Comparison of ENCODE assay signal across 8 cellular contexts in genomic region chr21:18951291-18952038, GRCh38.
DNase-seq lines count a peak whose midpoint lies in the region; ATAC-seq, FAIRE-seq and TF ChIP-seq lines count a peak whose summit lies in the region.

No MANE protein-coding gene starts in this region.

- no peaks in the 10 kb centered on the region for H3K4me1 Mint-ChIP-seq in natural killer cell treated with Interleukin-12 subunit alpha and Interleukin-12 subunit beta and Interleukin-15 and Interleukin-18, amount 100 ng/mL, for 72 hours (ENCODE audit: low read depth in 2 of 2)
- H3K4me1 Mint-ChIP-seq in natural killer cell, result no peaks in the 10 kb centered on the region
- H3K4me1 Mint-ChIP-seq in CD8-positive, alpha-beta memory T cell, result no peaks in the 10 kb centered on the region

- no peaks in the 10 kb centered on the region for H3K79me2 ChIP-seq in MM.1S (ENCODE audit: low read length)

- peak overlapping the region; percentile 11; the same call in 1 of the 2 replicates for H3K4me2 ChIP-seq in MM.1S (ENCODE audit: low read depth, low read length)

- no peaks in the 10 kb centered on the region for H3K36me3 Mint-ChIP-seq in natural killer cell treated with Interleukin-12 subunit alpha and Interleukin-12 subunit beta and Interleukin-15 and Interleukin-18, amount 100 ng/mL, for 72 hours
- H3K36me3 Mint-ChIP-seq in natural killer cell, result no peaks in the 10 kb centered on the region
- H3K36me3 Mint-ChIP-seq in CD8-positive, alpha-beta memory T cell, result no peaks in the 10 kb centered on the region

- ATAC-seq in lower lobe of right lung, result peak in 1 of 2 donors; percentile 51
- ATAC-seq in natural killer cell treated with Interleukin-12 subunit alpha and Interleukin-12 subunit beta and Interleukin-15 and Interleukin-18, amount 100 ng/mL, for 72 hours, result no peak
- no peak for ATAC-seq in natural killer cell

- H3K36me3 ChIP-seq in MM.1S (replicated peaks; ENCODE audit: insufficient read depth, low read length) (no peaks in the 10 kb centered on the region), lower lobe of right lung (no peaks in the 10 kb centered on the region)
- H3K36me3 ChIP-seq in CD8-positive, alpha-beta memory T cell (ENCODE audit: insufficient read depth, low read length), result no peaks in the 10 kb centered on the region

- FAIRE-seq in GM12892 (lab: Jason Lieb, UNC), result no peak

- H3K9me3 ChIP-seq in MM.1S (replicated peaks; ENCODE audit: insufficient read depth, low read length) (no peaks in the 10 kb centered on the region), lower lobe of right lung (no peaks in the 10 kb centered on the region)
- no peaks in the 10 kb centered on the region for H3K9me3 ChIP-seq in CD8-positive, alpha-beta memory T cell (ENCODE audit: low read length)

- no peak overlapping the region for H3K4me3 Mint-ChIP-seq in natural killer cell treated with Interleukin-12 subunit alpha and Interleukin-12 subunit beta and Interleukin-15 and Interleukin-18, amount 100 ng/mL, for 72 hours
- H3K4me3 Mint-ChIP-seq in natural killer cell, result no peak overlapping the region
- H3K4me3 Mint-ChIP-seq in CD8-positive, alpha-beta memory T cell, result no peak overlapping the region

- H3K9me3 Mint-ChIP-seq in natural killer cell treated with Interleukin-12 subunit alpha and Interleukin-12 subunit beta and Interleukin-15 and Interleukin-18, amount 100 ng/mL, for 72 hours, result no peaks in the 10 kb centered on the region
- H3K9me3 Mint-ChIP-seq in natural killer cell, result peaks cover 2 to 9% of the 10 kb centered on the region in 2 donors
- peaks cover 5 to 24% (median 7%) of the 10 kb centered on the region in 5 donors for H3K9me3 Mint-ChIP-seq in CD8-positive, alpha-beta memory T cell

- DNase-seq in G401 (ENCODE audit: low spot score), result peak; percentile 62
- peak; percentile 69 for DNase-seq in MM.1S
- DNase-seq in UCSD-AML1 (lab: John Stamatoyannopoulos, UW; ENCODE audit: unreplicated experiment), result peak; percentile 6
- DNase-seq in lower lobe of right lung, result no peak
- DNase-seq in natural killer cell treated with Interleukin-12 subunit alpha and Interleukin-12 subunit beta and Interleukin-15 and Interleukin-18, amount 100 ng/mL, for 72 hours (ENCODE audit: low spot score), result no peak
- DNase-seq in GM12892 (ENCODE audit: insufficient read length), result no peak
- DNase-seq in natural killer cell, result no peak
- no peak for DNase-seq in CD8-positive, alpha-beta memory T cell

- TF ChIP-seq CTCF in MM.1S (IDR thresholded peaks at IDR 0.05; ENCODE audit: low read length), result peak; percentile 80
- TF ChIP-seq CTCF in lower lobe of right lung (IDR thresholded peaks at IDR 0.05), result peak; percentile 31
- no peak for TF ChIP-seq CTCF in natural killer cell (IDR thresholded peaks at IDR 0.05)

- no peaks in the 10 kb centered on the region for H3F3A ChIP-seq in MM.1S (ENCODE audit: insufficient read depth, low read length)

- H3K4me3 ChIP-seq in MM.1S (ENCODE audit: low read length) (no peak overlapping the region), lower lobe of right lung (no peak overlapping the region)
- H3K4me3 ChIP-seq in CD8-positive, alpha-beta memory T cell (ENCODE audit: low read length), result no peak overlapping the region

- no peaks in the 10 kb centered on the region for H4K20me1 ChIP-seq in MM.1S (ENCODE audit: insufficient read depth, low read length)

- POLR2A ChIA-PET in CD8-positive, alpha-beta memory T cell (lab: Charles Lee), result no interaction called here

- no peaks in the 10 kb centered on the region for H3K27me3 Mint-ChIP-seq in natural killer cell treated with Interleukin-12 subunit alpha and Interleukin-12 subunit beta and Interleukin-15 and Interleukin-18, amount 100 ng/mL, for 72 hours
- no peaks in the 10 kb centered on the region for H3K27me3 Mint-ChIP-seq in natural killer cell (ENCODE audit: low read depth in 2 of 2)
- no peaks in the 10 kb centered on the region for H3K27me3 Mint-ChIP-seq in CD8-positive, alpha-beta memory T cell

- intact Hi-C loops in lower lobe of right lung (cut with DNase I), result no loop called here
- intact Hi-C loops in natural killer cell (cut with micrococcal nuclease), result no loop called here

- CTCF ChIA-PET in CD8-positive, alpha-beta memory T cell (lab: Charles Lee), result no interaction called here

- H3K9me2 ChIP-seq in MM.1S (replicated peaks; ENCODE audit: insufficient read depth, low read length), result no peaks in the 10 kb centered on the region

- no peak overlapping the region for H3K27ac Mint-ChIP-seq in natural killer cell treated with Interleukin-12 subunit alpha and Interleukin-12 subunit beta and Interleukin-15 and Interleukin-18, amount 100 ng/mL, for 72 hours
- no peak overlapping the region for H3K27ac Mint-ChIP-seq in natural killer cell
- no peak overlapping the region for H3K27ac Mint-ChIP-seq in CD8-positive, alpha-beta memory T cell

- H3K4me1 ChIP-seq in MM.1S (ENCODE audit: low read length), result no peaks in the 10 kb centered on the region
- H3K4me1 ChIP-seq in lower lobe of right lung, result no peaks in the 10 kb centered on the region
- no peaks in the 10 kb centered on the region for H3K4me1 ChIP-seq in CD8-positive, alpha-beta memory T cell (ENCODE audit: insufficient read depth, low read length)

- H3K9ac ChIP-seq in MM.1S (ENCODE audit: low read length), result no peak overlapping the region

- no peak overlapping the region for H3K27ac ChIP-seq in MM.1S (ENCODE audit: low read length)
- no peak overlapping the region for H3K27ac ChIP-seq in lower lobe of right lung
- H3K27ac ChIP-seq in CD8-positive, alpha-beta memory T cell (ENCODE audit: low read depth, low read length), result no peak overlapping the region

- peak overlapping the region; percentile 26; the same call in 1 of the 2 replicates for H2AFZ ChIP-seq in MM.1S (ENCODE audit: low read length)

- no peak for TF ChIP-seq POLR2A in GM12892 (IDR thresholded peaks at IDR 0.05; ENCODE audit: low read depth, low read length)

- no peaks in the 10 kb centered on the region for H3K27me3 ChIP-seq in MM.1S (replicated peaks; ENCODE audit: insufficient read depth, low read length)
- no peaks in the 10 kb centered on the region for H3K27me3 ChIP-seq in lower lobe of right lung (ENCODE audit: low read depth)
- H3K27me3 ChIP-seq in CD8-positive, alpha-beta memory T cell (ENCODE audit: insufficient read depth, low read length, poor library complexity, severe bottlenecking), result no peaks in the 10 kb centered on the region

- in situ Hi-C loops in G401 (cut with HindIII; ENCODE audit: low sequenced_read_pairs), result no loop called here

Comparison
In these comparisons a context has a peak if more than half of its experiments do, and no peak if none do; other contexts are left out.
1. DNase-seq: peak in G401 (single experiment), MM.1S (single experiment) and UCSD-AML1 (single experiment); none in lower lobe of right lung (single experiment), natural killer cell treated with Interleukin-12 subunit alpha and Interleukin-12 subunit beta and Interleukin-15 and Interleukin-18, amount 100 ng/mL, for 72 hours (single experiment), GM12892 (single experiment), natural killer cell (single experiment) and CD8-positive, alpha-beta memory T cell (0 of 5).